11 cellular contexts compared by ENCODE assay signal in the genomic region with DNA sequence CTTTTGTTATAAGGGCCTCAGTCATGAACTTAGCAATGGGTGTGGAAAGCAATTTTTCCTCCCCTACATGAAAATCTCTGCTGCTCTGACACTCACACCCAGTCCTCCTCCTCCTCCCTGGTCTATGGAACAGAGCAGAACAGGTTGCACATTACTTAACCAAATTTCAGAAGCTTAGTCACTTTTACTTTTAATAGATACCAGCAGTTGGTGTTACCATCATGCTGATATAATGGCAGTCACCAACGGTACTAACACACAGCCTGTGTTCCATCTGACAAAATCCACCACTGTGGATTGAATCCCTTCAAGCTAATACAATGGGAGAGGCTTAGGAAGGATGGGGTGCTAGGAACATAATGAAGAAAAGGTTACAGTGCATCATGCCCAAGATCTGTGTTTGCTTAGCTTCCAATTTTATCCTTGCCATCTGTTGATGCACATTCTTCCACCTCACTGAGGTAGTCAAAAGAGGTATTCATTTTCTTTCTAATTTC. TPM values are rescaled to one million over a fixed set of nuclear protein-coding genes. Genes with fewer than 3 reads are reported as not detected.
A peak's percentile ranks its signal among the peaks of the same experiment; 100 is the strongest.
DNase-seq lines count a peak whose midpoint lies in the region; ATAC-seq, FAIRE-seq and TF ChIP-seq lines count a peak whose summit lies in the region.
"Had no signal": no experiment of that assay in that cellular context is flagged by ENCODE, and none has a peak within 500 bp of the region (broad histone marks: within the 10 kb centered on the region; RNA-seq: fewer than 3 reads in every experiment).

No MANE protein-coding gene starts in this region.

- H3K79me2 ChIP-seq in K562 (ENCODE audit: control insufficient read depth, insufficient read depth, low read length), result peaks cover 6% of the 10 kb centered on the region; the same call in 2 of the 3 replicates
- H3K79me2 ChIP-seq: parathyroid adenoma had no signal

- peaks cover 88% of the 10 kb centered on the region for H3K4me1 Mint-ChIP-seq in activated T-cell treated with anti-CD3 and anti-CD28 coated beads, Interleukin-2, amount 50 U/mL, for 24 hours (ENCODE audit: low read depth)

- no peak overlapping the region for H3K4me3 Mint-ChIP-seq in activated T-cell treated with anti-CD3 and anti-CD28 coated beads, Interleukin-2, amount 50 U/mL, for 24 hours

- no peak for TF ChIP-seq RAD21 in K562 (CRISPR knock-in tag; conservative IDR thresholded peaks at IDR 0.05 in 1 of 2, IDR thresholded peaks at IDR 0.05 in 1 of 2)

- no peak overlapping the region for H3K9ac ChIP-seq in K562 (ENCODE audit: insufficient read depth in 1 of 2, low read depth in 2 of 2, low read length in 2 of 2)
- H3K9ac ChIP-seq: parathyroid adenoma had no signal

- TF ChIP-seq CTCF in K562 (IDR thresholded peaks at IDR 0.05 in 2 of 3, conservative IDR thresholded peaks at IDR 0.05 in 1 of 3; ENCODE audit: insufficient read depth in 2 of 3, low read depth in 1 of 3, low read length in 3 of 3) (no peak), spleen (IDR thresholded peaks at IDR 0.05 in 8 of 11, conservative IDR thresholded peaks at IDR 0.05 in 3 of 11) (no peak)

- no peaks in the 10 kb centered on the region for H3K27me3 Mint-ChIP-seq in activated T-cell treated with anti-CD3 and anti-CD28 coated beads, Interleukin-2, amount 50 U/mL, for 24 hours

- H3K4me2 ChIP-seq in K562 (ENCODE audit: insufficient read depth, low read length), result no peak overlapping the region

- no peak for ATAC-seq in K562

- H3K36me3 ChIP-seq in K562 (ENCODE audit: control insufficient read depth, insufficient read depth, low read length) (peaks cover 20% of the 10 kb centered on the region; the same call in 2 of the 3 replicates), spleen (peaks cover 2 to 24% (median 9%) of the 10 kb centered on the region in 6 donors)

- H3K27ac Mint-ChIP-seq in activated T-cell treated with anti-CD3 and anti-CD28 coated beads, Interleukin-2, amount 50 U/mL, for 24 hours, result peak overlapping the region; percentile 73

- no peaks in the 10 kb centered on the region for H3K9me3 Mint-ChIP-seq in activated T-cell treated with anti-CD3 and anti-CD28 coated beads, Interleukin-2, amount 50 U/mL, for 24 hours

- H3K27me3 ChIP-seq in K562 (ENCODE audit: control insufficient read depth in 2 of 2, insufficient read depth in 2 of 2, low read length in 2 of 2), result no peaks in the 10 kb centered on the region
- no peaks in the 10 kb centered on the region for H3K27me3 ChIP-seq in spleen (replicated peaks in 1 of 7)

- no peak overlapping the region for H2AFZ ChIP-seq in K562 (ENCODE audit: low read depth, low read length)
- H2AFZ ChIP-seq: parathyroid adenoma had no signal

- H3K4me3 ChIP-seq in K562, result no peak overlapping the region
- H3K4me3 ChIP-seq in spleen, result no peak overlapping the region

- POLR2A ChIA-PET in K562 (lab: Yijun Ruan, JAX), result interaction anchor here (0.7 to 4.1 kb wide), 4 partner anchors 8 to 289 kb away, joined by 4 to 27 read pairs (median 6); partner anchors contain the start of gene TPT1

- TF ChIP-seq POLR2A in K562 (conservative IDR thresholded peaks at IDR 0.05) (peak; percentile 35; the same call in 1 of the 2 replicates), spleen (IDR thresholded peaks at IDR 0.05) (no peak)

- intact Hi-C loops in K562 (cut with micrococcal nuclease), result no loop called here
- intact Hi-C loops in spleen (cut with DNase I; ENCODE audit: low total_unique reads), result no loop called here

- peaks cover 33% of the 10 kb centered on the region for H3K36me3 Mint-ChIP-seq in activated T-cell treated with anti-CD3 and anti-CD28 coated beads, Interleukin-2, amount 50 U/mL, for 24 hours (ENCODE audit: low read depth)

- in situ Hi-C loops in K562 (cut with MboI), result no loop called here

- no TSS peak for BruUV-seq in K562 (replicated peaks; lab: Mats Ljungman, UMichigan)

- FAIRE-seq in K562 (lab: Jason Lieb, UNC), result no peak
- FAIRE-seq: urothelium cell line had no signal

- no peak for TF ChIP-seq EP300 in K562 (IDR thresholded peaks at IDR 0.05; ENCODE audit: low read length)

- CTCF ChIA-PET in K562 (lab: Yijun Ruan, JAX; ENCODE audit: low intra/inter-chr PET ratio), result no interaction called here

- DNase-seq in activated T-cell treated with anti-CD3 and anti-CD28 coated beads, Interleukin-2, amount 50 U/mL, for 24 hours, result no peak
- no peak for DNase-seq in activated T-cell treated with anti-CD3 and anti-CD28 coated beads, Interleukin-2, amount 50 U/mL, for 48 hours
- DNase-seq in NCI-H2171 (lab: John Stamatoyannopoulos, UW) (peak; percentile 26), K562 (ENCODE audit: extremely low read depth in 1 of 4, low spot score in 3 of 4) (no peak), spleen (no peak), H4 (ENCODE audit: low spot score) (no peak), NCI-H774 (lab: John Stamatoyannopoulos, UW) (no peak), NCI-H748 (lab: John Stamatoyannopoulos, UW; ENCODE audit: unreplicated experiment) (no peak)
- DNase-seq: NCI-H510A treated with DMSO at 0.1 percent for 48 hours had no signal

- H3K9me3 ChIP-seq in K562 (replicated peaks; ENCODE audit: control insufficient read depth, insufficient read depth, low read depth, low read length) (no peaks in the 10 kb centered on the region), spleen (no peaks in the 10 kb centered on the region)

- no peaks in the 10 kb centered on the region for H3K9me1 ChIP-seq in K562 (ENCODE audit: control insufficient read depth, insufficient read depth, low read length)

- WGBS in K562 (ENCODE audit: insufficient coverage, low coverage, missing lambda C conversion rate), result 0% methylated on average over 1 of the region's 1 CpG
- WGBS in spleen, 5 donors, result 62 to 84% (median 64%) methylated on average over 1 of the region's 1 CpG

- H4K20me1 ChIP-seq in K562 (replicated peaks; ENCODE audit: control insufficient read depth, insufficient read depth, low read length), result peaks cover 15% of the 10 kb centered on the region

- H3K4me1 ChIP-seq in K562 (replicated peaks in 1 of 2; ENCODE audit: control insufficient read depth in 2 of 2, insufficient read depth in 2 of 2, low read length in 2 of 2) (peaks cover 13 to 18% of the 10 kb centered on the region in 2 experiments), spleen (peaks cover 34 to 100% (median 75%) of the 10 kb centered on the region in 6 donors)
- H3K4me1 ChIP-seq: parathyroid adenoma had no signal

- H3K27ac ChIP-seq in K562 (ENCODE audit: extremely low read depth, low read depth, low read length), result no peak overlapping the region
- H3K27ac ChIP-seq in spleen, result peak overlapping the region in 5 of 8 donors; percentile 9 to 84 (median 76)
- H3K27ac ChIP-seq: parathyroid adenoma had no signal

TF ChIP-seq in K562, 482 proteins besides CTCF, POLR2A, EP300 and RAD21:
- TF ChIP-seq KDM5B (IDR thresholded peaks at IDR 0.05; ENCODE audit: insufficient replicate concordance, low read depth, low read length) (peak; percentile 26), MYNN (IDR thresholded peaks at IDR 0.05) (0 out of 2 replicates have a peak, but pooled peaks have one; percentile 19), MYNN (CRISPR knock-in tag; IDR thresholded peaks at IDR 0.05) (no peak), POLR2AphosphoS2 (IDR thresholded peaks at IDR 0.05; ENCODE audit: low read length) (0 out of 2 replicates have a peak, but pooled peaks have one; percentile 64), BACH1 (tag; IDR thresholded peaks at IDR 0.05) (no peak)

RNA-seq across cellular contexts. Expression of gene TPT1, which starts 9.8 kb away (rescaled TPM):
- 149 and 287 TPM in 2 replicates for total RNA-seq in K562 (2011; cell fraction: chromatin; rRNA removed; ENCODE audit: low replicate concordance)
- 162 and 165 TPM in 2 replicates for total RNA-seq in K562 (2011; cell fraction: nucleolus; rRNA removed)
- 289 and 732 TPM in 2 replicates for total RNA-seq in K562 (2011; cell fraction: nucleoplasm; rRNA removed)
- total RNA-seq in K562 (2014; rRNA removed) (658 and 687 TPM in 2 replicates), K562 (2014; rRNA removed; fragmentation: Illumina TruSeq; extraction: Trizol) (1,890 and 2,065 TPM in 2 replicates), K562 (2015; rRNA removed; fragmentation: Illumina TruSeq; extraction: Trizol) (1,896 and 1,906 TPM in 2 replicates), K562 (2021) (1,201 and 1,281 TPM in 2 replicates), spleen (1,000 to 10,000 TPM; 2,558 to 4,574 (median 2,990) TPM)
- polyA plus RNA-seq in K562 (2011; rRNA removed) (2,188 and 2,403 TPM in 2 replicates), K562 (2014; fragmentation: Illumina TruSeq; extraction: Trizol) (2,213 and 2,508 TPM in 2 replicates), K562 (2014; fragmentation: Nextera tagmentation; extraction: Ambion mirVana) (100 to 1,000 TPM; 602 to 615 TPM), K562 (2014; rRNA removed) (1,757 and 1,784 TPM in 2 replicates), spleen (over 10,000 TPM in 2 of 3 donors, 1,000 to 10,000 TPM in 1; 9,869 to 10,629 (median 10,206) TPM)
- polyA plus RNA-seq in K562 (2011; cell fraction: cytosol; rRNA removed), result 605 and 1,162 TPM in 2 replicates
- 271 and 513 TPM in 2 replicates for polyA plus RNA-seq in K562 (2011; cell fraction: nucleus; rRNA removed)
- polyA plus RNA-seq in K562 (2012), result 2,006 and 3,546 TPM in 2 replicates
- 1,164 and 1,375 TPM in 2 replicates for polyA minus RNA-seq in K562 (2011; rRNA and poly(A)+ RNA removed)
- polyA minus RNA-seq in K562 (2011; cell fraction: cytosol; rRNA and poly(A)+ RNA removed), result 434 and 456 TPM in 2 replicates
- polyA minus RNA-seq in K562 (2011; cell fraction: nucleus; rRNA and poly(A)+ RNA removed), result 125 and 222 TPM in 2 replicates
- total RNA-seq in H4 (2014; rRNA removed; shearing (Covaris generic)), result 2,361 and 2,437 TPM in 2 replicates
